8 cellular contexts compared by ENCODE assay signal in genomic region chr13:46654956-46655726, GRCh38.
DNase-seq lines count a peak whose midpoint lies in the region; ATAC-seq, FAIRE-seq and TF ChIP-seq lines count a peak whose summit lies in the region.

No MANE protein-coding gene starts in this region.

- H3K36me3 Mint-ChIP-seq in HFFc6 (ENCODE audit: low read depth) = peaks cover 10% of the 10 kb centered on the region; the same call in 1 of the 2 replicates
- peaks cover 8% of the 10 kb centered on the region for H3K36me3 Mint-ChIP-seq in activated naive CD8-positive, alpha-beta T cell treated with anti-CD3 and anti-CD28 coated beads, Interleukin-2, amount 50 U/mL, for 24 hours (ENCODE audit: low read depth)

- H3K4me1 ChIP-seq in kidney (ENCODE audit: control insufficient read depth in 1 of 2, insufficient read depth in 1 of 2, low read depth in 1 of 2, low read length in 2 of 2) (peaks cover 16 to 28% of the 10 kb centered on the region in 2 donors), smooth muscle cell (ENCODE audit: low read depth) (peaks cover 11% of the 10 kb centered on the region)

- H3K27ac ChIP-seq in kidney (ENCODE audit: low read depth in 2 of 2, low read length in 2 of 2) (peak overlapping the region; percentile 33 to 56), smooth muscle cell (ENCODE audit: low read depth) (peak overlapping the region; percentile 47)

- ATAC-seq in activated naive CD8-positive, alpha-beta T cell treated with anti-CD3 and anti-CD28 coated beads, Interleukin-2, amount 50 U/mL, for 24 hours = peak; percentile 47
- no peak for ATAC-seq in HG02973 (IDR thresholded peaks at IDR 0.05; ENCODE audit: unreplicated experiment)

- no peaks in the 10 kb centered on the region for H3K9me3 Mint-ChIP-seq in HFFc6
- no peaks in the 10 kb centered on the region for H3K9me3 Mint-ChIP-seq in activated naive CD8-positive, alpha-beta T cell treated with anti-CD3 and anti-CD28 coated beads, Interleukin-2, amount 50 U/mL, for 24 hours

- H3K36me3 ChIP-seq in kidney (ENCODE audit: control insufficient read depth in 1 of 2, insufficient read depth in 2 of 2, low read length in 2 of 2) = no peaks in the 10 kb centered on the region
- H3K36me3 ChIP-seq in smooth muscle cell (ENCODE audit: low read depth) = no peaks in the 10 kb centered on the region

- DNase-seq in HFFc6 (no peak), kidney (no peak), smooth muscle cell (lab: John Stamatoyannopoulos, UW; ENCODE audit: unreplicated experiment) (no peak), NCI-H2081 treated with DMSO at 0.1 percent for 48 hours (lab: John Stamatoyannopoulos, UW) (no peak), putamen (ENCODE audit: low spot score) (no peak), DMS153 treated with DMSO at 0.1 percent for 48 hours (lab: John Stamatoyannopoulos, UW; ENCODE audit: unreplicated experiment) (no peak)
- no peak for DNase-seq in activated naive CD8-positive, alpha-beta T cell treated with anti-CD3 and anti-CD28 coated beads, Interleukin-2, amount 50 U/mL, for 24 hours

- peaks cover 5% of the 10 kb centered on the region for H3F3A ChIP-seq in smooth muscle cell (ENCODE audit: low read depth)

- 55% methylated on average over 2 of the region's 2 CpGs for WGBS in smooth muscle cell (ENCODE audit: low lambda C conversion rate)

- H3K4me3 Mint-ChIP-seq in HFFc6 = no peak overlapping the region; the same call in 1 of the 2 replicates
- no peak overlapping the region for H3K4me3 Mint-ChIP-seq in activated naive CD8-positive, alpha-beta T cell treated with anti-CD3 and anti-CD28 coated beads, Interleukin-2, amount 50 U/mL, for 24 hours

- peak overlapping the region; percentile 49; the same call in 1 of the 2 replicates for H3K27ac Mint-ChIP-seq in HFFc6
- no peak overlapping the region for H3K27ac Mint-ChIP-seq in activated naive CD8-positive, alpha-beta T cell treated with anti-CD3 and anti-CD28 coated beads, Interleukin-2, amount 50 U/mL, for 24 hours

- no peak for FAIRE-seq in kidney (lab: Jason Lieb, UNC)

- TF ChIP-seq CTCF in HFFc6 (IDR thresholded peaks at IDR 0.05) = no peak
- no peak for TF ChIP-seq CTCF in kidney (IDR thresholded peaks at IDR 0.05; ENCODE audit: borderline replicate concordance, extremely low read depth, insufficient read depth)
- TF ChIP-seq CTCF in smooth muscle cell (IDR thresholded peaks at IDR 0.05; ENCODE audit: borderline replicate concordance, insufficient read depth, poor library complexity, severe bottlenecking) = no peak

- peaks cover 51% of the 10 kb centered on the region for H3K79me2 ChIP-seq in smooth muscle cell (ENCODE audit: low read depth)

- peaks cover 16% of the 10 kb centered on the region for H4K20me1 ChIP-seq in smooth muscle cell (ENCODE audit: low read depth)

- H3K4me2 ChIP-seq in smooth muscle cell = peak overlapping the region; percentile 39

- H3K9ac ChIP-seq in kidney (ENCODE audit: low read length in 2 of 2) = peak overlapping the region in 1 of 2 donors; percentile 29
- H3K9ac ChIP-seq in smooth muscle cell (ENCODE audit: low read depth) = no peak overlapping the region

- no peaks in the 10 kb centered on the region for H3K27me3 ChIP-seq in smooth muscle cell (ENCODE audit: low read depth)

- H2AFZ ChIP-seq in smooth muscle cell (ENCODE audit: low read depth) = no peak overlapping the region

- H3K9me3 ChIP-seq in kidney (ENCODE audit: control insufficient read depth in 1 of 2, low read length in 2 of 2) = no peaks in the 10 kb centered on the region
- H3K9me3 ChIP-seq in smooth muscle cell (replicated peaks; ENCODE audit: low read depth) = no peaks in the 10 kb centered on the region

- peaks cover 33% of the 10 kb centered on the region for H3K4me1 Mint-ChIP-seq in HFFc6 (ENCODE audit: low read depth)
- H3K4me1 Mint-ChIP-seq in activated naive CD8-positive, alpha-beta T cell treated with anti-CD3 and anti-CD28 coated beads, Interleukin-2, amount 50 U/mL, for 24 hours = peaks cover 47% of the 10 kb centered on the region

- H3K27me3 Mint-ChIP-seq in HFFc6 (ENCODE audit: insufficient read depth) = no peaks in the 10 kb centered on the region; the same call in 1 of the 2 replicates
- H3K27me3 Mint-ChIP-seq in activated naive CD8-positive, alpha-beta T cell treated with anti-CD3 and anti-CD28 coated beads, Interleukin-2, amount 50 U/mL, for 24 hours = no peaks in the 10 kb centered on the region

- intact Hi-C loops in kidney (cut with DNase I) = no loop called here

- H3K4me3 ChIP-seq in kidney (ENCODE audit: low read length in 2 of 2) (peak overlapping the region in 1 of 2 donors; percentile 15), smooth muscle cell (no peak overlapping the region)
